8 cellular contexts compared by ENCODE assay signal in genomic region chr19:18194554-18195238, GRCh38. TPM values are rescaled to one million over a fixed set of nuclear protein-coding genes. Genes with fewer than 3 reads are reported as not detected.
DNase-seq lines count a peak whose midpoint lies in the region; ATAC-seq and TF ChIP-seq lines count a peak whose summit lies in the region.

No MANE protein-coding gene starts in this region.

- H3K27me3 Mint-ChIP-seq in IgD-negative memory B cell = no peaks in the 10 kb centered on the region
- no peaks in the 10 kb centered on the region for H3K27me3 Mint-ChIP-seq in activated naive CD4-positive, alpha-beta T cell treated with anti-CD3 and anti-CD28 coated beads for 36 hours (ENCODE audit: low read depth)

- 0 out of 2 replicates have a peak, but pooled peaks cover 18% of the 10 kb centered on the region for H4K20me1 ChIP-seq in BLaER1

- H3K4me3 ChIP-seq in BLaER1 (peak overlapping the region; percentile 85; the same call in 1 of the 2 replicates), suprapubic skin (peak overlapping the region; percentile 88)

- H3K27ac ChIP-seq in BLaER1 (no peak overlapping the region), suprapubic skin (no peak overlapping the region)

- H3K27ac Mint-ChIP-seq in IgD-negative memory B cell = peak overlapping the region; percentile 6 to 83 (median 80)
- peak overlapping the region; percentile 13 for H3K27ac Mint-ChIP-seq in activated naive CD4-positive, alpha-beta T cell treated with anti-CD3 and anti-CD28 coated beads for 36 hours

- H3K9me3 ChIP-seq in BLaER1 = no peaks in the 10 kb centered on the region
- no peaks in the 10 kb centered on the region for H3K9me3 ChIP-seq in suprapubic skin

- peaks cover 39% of the 10 kb centered on the region for H3K36me3 ChIP-seq in BLaER1
- H3K36me3 ChIP-seq in suprapubic skin = peaks cover 30% of the 10 kb centered on the region

- no peak overlapping the region; the same call in 1 of the 2 replicates for H3K9ac ChIP-seq in BLaER1

- ATAC-seq in GM21423 (IDR thresholded peaks at IDR 0.05; ENCODE audit: unreplicated experiment) = no peak

- intact Hi-C loops in activated naive CD4-positive, alpha-beta T cell treated with anti-CD3 and anti-CD28 coated beads for 36 hours (cut with micrococcal nuclease) = loop anchor here (5.0 kb wide), 1 partner anchor 247 kb away; no protein-coding TSS in a partner anchor

- peak overlapping the region; percentile 99 for H3K4me2 ChIP-seq in BLaER1

- CTCF ChIA-PET in activated naive CD4-positive, alpha-beta T cell treated with anti-CD3 and anti-CD28 coated beads for 36 hours (lab: Charles Lee) = interaction anchor here (3.5 kb wide), 1 partner anchor 58 kb away, joined by 28 read pairs; no protein-coding TSS in a partner anchor

- peak; percentile 23 for DNase-seq in activated naive CD4-positive, alpha-beta T cell treated with anti-CD3 and anti-CD28 coated beads for 36 hours
- DNase-seq in iPS-NIHi7 (ENCODE audit: extremely low spot score) (peak; percentile 66), suprapubic skin (ENCODE audit: low spot score in 2 of 2) (peak in 1 of 2 donors; percentile 69), GF-D8 (lab: John Stamatoyannopoulos, UW) (no peak), LoVo (ENCODE audit: low spot score) (no peak)

- no peak for TF ChIP-seq EP300 in suprapubic skin (IDR thresholded peaks at IDR 0.05)

- no peaks in the 10 kb centered on the region for H3K36me3 Mint-ChIP-seq in IgD-negative memory B cell
- H3K36me3 Mint-ChIP-seq in activated naive CD4-positive, alpha-beta T cell treated with anti-CD3 and anti-CD28 coated beads for 36 hours (ENCODE audit: low read depth) = peaks cover 3% of the 10 kb centered on the region

- no peak for TF ChIP-seq POLR2A in suprapubic skin (IDR thresholded peaks at IDR 0.05)

- no peak for TF ChIP-seq CTCF in suprapubic skin (IDR thresholded peaks at IDR 0.05)

- no peaks in the 10 kb centered on the region for H3K9me3 Mint-ChIP-seq in IgD-negative memory B cell
- no peaks in the 10 kb centered on the region for H3K9me3 Mint-ChIP-seq in activated naive CD4-positive, alpha-beta T cell treated with anti-CD3 and anti-CD28 coated beads for 36 hours

- peaks cover 47% of the 10 kb centered on the region for H3K4me1 ChIP-seq in BLaER1
- peaks cover 26% of the 10 kb centered on the region for H3K4me1 ChIP-seq in suprapubic skin

- peak overlapping the region; percentile 85 to 94 (median 94) for H3K4me3 Mint-ChIP-seq in IgD-negative memory B cell
- peak overlapping the region; percentile 83 for H3K4me3 Mint-ChIP-seq in activated naive CD4-positive, alpha-beta T cell treated with anti-CD3 and anti-CD28 coated beads for 36 hours

- peaks cover 14 to 26% (median 23%) of the 10 kb centered on the region in 3 donors for H3K4me1 Mint-ChIP-seq in IgD-negative memory B cell
- peaks cover 19% of the 10 kb centered on the region for H3K4me1 Mint-ChIP-seq in activated naive CD4-positive, alpha-beta T cell treated with anti-CD3 and anti-CD28 coated beads for 36 hours (ENCODE audit: low read depth)

- no peaks in the 10 kb centered on the region for H3K27me3 ChIP-seq in BLaER1
- no peaks in the 10 kb centered on the region for H3K27me3 ChIP-seq in suprapubic skin

- 13% methylated on average over 11 of the region's 27 CpGs for WGBS in suprapubic skin

RNA-seq across cellular contexts. Expression of gene MPV17L2, which starts 1.7 kb away (rescaled TPM):
- polyA plus RNA-seq in IgD-negative memory B cell = 16.6 TPM
- 1 to 10 TPM; 6.3 to 6.5 TPM for total RNA-seq in activated naive CD4-positive, alpha-beta T cell treated with anti-CD3 and anti-CD28 coated beads for 36 hours
- total RNA-seq in suprapubic skin = 10 to 100 TPM in 3 of 4 donors, 1 to 10 TPM in 1; 4.8 to 27.2 (median 14.7) TPM

RNA-seq across cellular contexts. Expression of gene RAB3A, which starts 9.1 kb away (rescaled TPM):
- polyA plus RNA-seq in IgD-negative memory B cell = 1.5 TPM
- 1 to 10 TPM; 3.8 to 6.0 TPM for total RNA-seq in activated naive CD4-positive, alpha-beta T cell treated with anti-CD3 and anti-CD28 coated beads for 36 hours
- total RNA-seq in suprapubic skin = 1 to 10 TPM; 1.9 to 5.3 (median 1.9) TPM

RNA-seq across cellular contexts. Expression of gene IFI30, which starts 21.1 kb away (rescaled TPM):
- 473 TPM for polyA plus RNA-seq in IgD-negative memory B cell
- 10 to 100 TPM; 19.0 to 20.8 TPM for total RNA-seq in activated naive CD4-positive, alpha-beta T cell treated with anti-CD3 and anti-CD28 coated beads for 36 hours
- total RNA-seq in suprapubic skin = 10 to 100 TPM; 13.4 to 37.2 (median 35.1) TPM

RNA-seq across cellular contexts. Expression of gene PDE4C, which starts 31.5 kb away (rescaled TPM):
- polyA plus RNA-seq in IgD-negative memory B cell = not detected
- total RNA-seq in activated naive CD4-positive, alpha-beta T cell treated with anti-CD3 and anti-CD28 coated beads for 36 hours = under 1 TPM in 1 of 2 experiments, not detected in 1; 0.10 TPM
- 1 to 10 TPM in 1 of 4 donors, under 1 TPM in 1, not detected in 2; 0.47 to 2.0 TPM for total RNA-seq in suprapubic skin

RNA-seq across cellular contexts. Expression of gene PIK3R2, which starts 41.7 kb away (rescaled TPM):
- polyA plus RNA-seq in IgD-negative memory B cell = 2.1 TPM
- 10 to 100 TPM; 16.1 to 16.3 TPM for total RNA-seq in activated naive CD4-positive, alpha-beta T cell treated with anti-CD3 and anti-CD28 coated beads for 36 hours
- total RNA-seq in suprapubic skin = 10 to 100 TPM; 14.1 to 25.9 (median 19.5) TPM

Comparison
In these comparisons a context has a peak if more than half of its experiments do, and no peak if none do; other contexts are left out.
1. DNase-seq: peak in activated naive CD4-positive, alpha-beta T cell treated with anti-CD3 and anti-CD28 coated beads for 36 hours (single experiment) and iPS-NIHi7 (single experiment); none in GF-D8 (single experiment) and LoVo (single experiment).